In genomic region chr19:12400618-12401502, GRCh38 we compare ENCODE assay signal across 8 cellular contexts. TPM values are rescaled to one million over a fixed set of nuclear protein-coding genes. Genes with fewer than 3 reads are reported as not detected.
DNase-seq lines count a peak whose midpoint lies in the region; ATAC-seq, FAIRE-seq and TF ChIP-seq lines count a peak whose summit lies in the region.

Gene ZNF799 (minus strand): TSS chr19:12401271. CDS start chr19:12401070, 201 bp downstream.

- TF ChIP-seq POLR2A in A549 (IDR thresholded peaks at IDR 0.05; ENCODE audit: low read length) = peak; percentile 19

- CTCF ChIA-PET in A549 (lab: Yijun Ruan, JAX) = no interaction called here
- CTCF ChIA-PET in mammary epithelial cell (lab: Charles Lee; ENCODE audit: low non-redundant PET) = interaction anchor here (0.6 kb wide), 1 partner anchor 35 kb away, joined by 5 read pairs; the partner anchor contains the start of gene ZNF442

- no peak within 1 kb of the TSS for H3K9ac ChIP-seq in mammary epithelial cell (ENCODE audit: insufficient read depth, low read length)
- H3K9ac ChIP-seq in smooth muscle cell (ENCODE audit: low read depth) = peak within 1 kb of the TSS; percentile 44

- H3K27ac ChIP-seq in A549 (peak within 1 kb of the TSS; percentile 64 to 87), VCaP (peak within 1 kb of the TSS; percentile 87), mammary epithelial cell (ENCODE audit: insufficient read depth, low read depth, low read length) (peak within 1 kb of the TSS; percentile 40), smooth muscle cell (ENCODE audit: low read depth) (peak within 1 kb of the TSS; percentile 64)

- H4K20me1 ChIP-seq in mammary epithelial cell (ENCODE audit: insufficient read depth, low read length) (no peaks in the 10 kb centered on the region), smooth muscle cell (ENCODE audit: low read depth) (no peaks in the 10 kb centered on the region)

- H3K36me3 ChIP-seq in mammary epithelial cell (ENCODE audit: insufficient read depth, low read length) (no peaks in the 10 kb centered on the region), smooth muscle cell (ENCODE audit: low read depth) (no peaks in the 10 kb centered on the region)

- peak within 1 kb of the TSS; percentile 80 for H3K4me2 ChIP-seq in A549
- H3K4me2 ChIP-seq in mammary epithelial cell (ENCODE audit: insufficient read depth, low read depth, low read length) = peak within 1 kb of the TSS; percentile 78
- peak within 1 kb of the TSS; percentile 96 for H3K4me2 ChIP-seq in smooth muscle cell

- H3K9me3 ChIP-seq in A549 (peaks cover 13% of the 10 kb centered on the region; the same call in 1 of the 3 replicates), mammary epithelial cell (replicated peaks; ENCODE audit: insufficient read depth, low read length) (no peaks in the 10 kb centered on the region), smooth muscle cell (replicated peaks; ENCODE audit: low read depth) (no peaks in the 10 kb centered on the region)

- no peak for FAIRE-seq in A549 (lab: Jason Lieb, UNC)

- H3K79me2 ChIP-seq in mammary epithelial cell (ENCODE audit: insufficient read depth, low read length) = peaks cover 5% of the 10 kb centered on the region
- no peaks in the 10 kb centered on the region for H3K79me2 ChIP-seq in smooth muscle cell (ENCODE audit: low read depth)

- intact Hi-C loops in mammary epithelial cell (cut with micrococcal nuclease) = loop anchor here (1.0 kb wide), 1 partner anchor 107 kb away; the partner anchor contains the start of gene ZNF44

- TF ChIP-seq EP300 in A549 (IDR thresholded peaks at IDR 0.05) = no peak

- no peaks in the 10 kb centered on the region for H3F3A ChIP-seq in smooth muscle cell (ENCODE audit: low read depth)

- BruUV-seq in mammary epithelial cell (replicated peaks; lab: Mats Ljungman, UMichigan) = no TSS peak

- in situ Hi-C loops in mammary epithelial cell (cut with MboI; ENCODE audit: low sequenced_read_pairs in 2 of 2) = no loop called here

- no peak for TF ChIP-seq RAD21 in A549 (conservative IDR thresholded peaks at IDR 0.05 in 1 of 2, IDR thresholded peaks at IDR 0.05 in 1 of 2)

- ATAC-seq in A549 = peak; percentile 98
- peak; percentile 80 for ATAC-seq in GM18861 (IDR thresholded peaks at IDR 0.05; ENCODE audit: unreplicated experiment)
- ATAC-seq in HG03097 (IDR thresholded peaks at IDR 0.05; ENCODE audit: low FRiP score, unreplicated experiment) = peak; percentile 82

- dilution Hi-C loops in mammary epithelial cell (cut with HindIII; ENCODE audit: low sequenced_read_pairs) = no loop called here

- POLR2A ChIA-PET in A549 (lab: Yijun Ruan, JAX) = interaction anchor here (1.0 to 1.1 kb wide), 2 partner anchors 106 to 210 kb away, joined by 3 to 4 read pairs; partner anchors contain the start of genes ZNF44, ZNF490 and ZNF791

- H2AFZ ChIP-seq in mammary epithelial cell (ENCODE audit: low read depth, low read length) (peak within 1 kb of the TSS; percentile 99), smooth muscle cell (ENCODE audit: low read depth) (peak within 1 kb of the TSS; percentile 97)

- H3K27me3 ChIP-seq in mammary epithelial cell (ENCODE audit: insufficient read depth, low read length) (no peaks in the 10 kb centered on the region), smooth muscle cell (ENCODE audit: low read depth) (no peaks in the 10 kb centered on the region)

- DNase-seq in A549 (ENCODE audit: low read depth in 1 of 2, low spot score in 1 of 2) = peak; percentile 51 to 94
- DNase-seq in NCI-H2171 (lab: John Stamatoyannopoulos, UW) = peak; percentile 95
- DNase-seq in mammary epithelial cell = peak; percentile 98
- DNase-seq in iPS-NIHi7 (ENCODE audit: extremely low spot score) = peak; percentile 81
- DNase-seq in smooth muscle cell (lab: John Stamatoyannopoulos, UW; ENCODE audit: unreplicated experiment) = peak; percentile 56

- H3K4me1 ChIP-seq in A549 = no peaks in the 10 kb centered on the region
- H3K4me1 ChIP-seq in mammary epithelial cell (ENCODE audit: insufficient read depth, low read length) = no peaks in the 10 kb centered on the region
- H3K4me1 ChIP-seq in smooth muscle cell (ENCODE audit: low read depth) = no peaks in the 10 kb centered on the region

- H3K4me3 ChIP-seq in A549 (peak within 1 kb of the TSS; percentile 60), mammary epithelial cell (replicated peaks in 1 of 3; ENCODE audit: insufficient read depth in 1 of 3, low read depth in 2 of 3, low read length in 3 of 3) (peak within 1 kb of the TSS; percentile 51 to 92 (median 80)), smooth muscle cell (peak within 1 kb of the TSS; percentile 96)

- TF ChIP-seq CTCF in A549 (IDR thresholded peaks at IDR 0.05) = no peak
- peak; percentile 24; the same call in 1 of the 2 replicates for TF ChIP-seq CTCF in VCaP (conservative IDR thresholded peaks at IDR 0.05)
- peak in 1 of 2 donors; percentile 11 for TF ChIP-seq CTCF in mammary epithelial cell (conservative IDR thresholded peaks at IDR 0.05 in 1 of 2, IDR thresholded peaks at IDR 0.05 in 1 of 2; ENCODE audit: extremely low read depth in 1 of 2, insufficient read depth in 1 of 2, low read depth in 1 of 2, low read length in 2 of 2)
- no peak for TF ChIP-seq CTCF in smooth muscle cell (IDR thresholded peaks at IDR 0.05; ENCODE audit: borderline replicate concordance, insufficient read depth, poor library complexity, severe bottlenecking)

- WGBS in A549 (ENCODE audit: missing lambda C conversion rate) = 1% methylated on average over 14 of the region's 71 CpGs
- 0% methylated on average over 4 of the region's 71 CpGs for WGBS in mammary epithelial cell (ENCODE audit: low coverage, missing lambda C conversion rate)
- whole genome bisulfite sequencing in smooth muscle cell (ENCODE audit: low lambda C conversion rate) = 1% methylated on average over 70 of the region's 71 CpGs

TF ChIP-seq in A549, 52 proteins besides CTCF, POLR2A, EP300 and RAD21 (continues in another document):
- TF ChIP-seq HOXB5 (CRISPR knock-in tag; IDR thresholded peaks at IDR 0.05) (no peak), ZSCAN20 (CRISPR knock-in tag; IDR thresholded peaks at IDR 0.05) (no peak), RNF2 (IDR thresholded peaks at IDR 0.05; ENCODE audit: borderline replicate concordance, low read depth) (no peak), TP53 (CRISPR knock-in tag; IDR thresholded peaks at IDR 0.05) (no peak), USF2 (IDR thresholded peaks at IDR 0.05) (peak; percentile 62), HDAC2 (IDR thresholded peaks at IDR 0.05) (no peak), HES2 (IDR thresholded peaks at IDR 0.05) (no peak), PHF8 (IDR thresholded peaks at IDR 0.05; ENCODE audit: borderline replicate concordance, low read depth) (0 out of 2 replicates have a peak, but pooled peaks have one; percentile 30), ZNF302 (CRISPR knock-in tag; IDR thresholded peaks at IDR 0.05) (no peak), PBX3 (IDR thresholded peaks at IDR 0.05) (peak; percentile 82), FOSL2 (IDR thresholded peaks at IDR 0.05) (no peak), FOSL2 (CRISPR knock-in tag; IDR thresholded peaks at IDR 0.05) (no peak), RCOR1 (IDR thresholded peaks at IDR 0.05; ENCODE audit: low read depth, low read length) (no peak), FOXS1 (CRISPR knock-in tag; IDR thresholded peaks at IDR 0.05) (no peak), ATOH8 (CRISPR knock-in tag; IDR thresholded peaks at IDR 0.05; ENCODE audit: low read depth) (no peak)

RNA-seq across cellular contexts. Expression of gene ZNF799, which starts in this region (rescaled TPM):
- polyA plus RNA-seq in A549 (2011; rRNA removed) (2.4 and 2.7 TPM in 2 replicates), A549 (2017; fragmentation: RNase III; extraction: RNeasy Plus Mini Kit Qiagen cat#74134 plus additional on column Dnase treatment) (1.7 TPM in 3 replicates), mammary epithelial cell (1.5 TPM), smooth muscle cell (0.93 and 1.8 TPM in 2 replicates)
- polyA plus RNA-seq in A549 (2012; cell fraction: cytosol; rRNA removed) = 0.65 and 0.74 TPM in 2 replicates
- 0.64 and 0.75 TPM in 2 replicates for polyA plus RNA-seq in A549 (2012; cell fraction: nucleus; rRNA removed)
- polyA minus RNA-seq in A549 (2011; rRNA and poly(A)+ RNA removed) = 1.8 TPM in 2 replicates
- total RNA-seq in mammary epithelial cell (1 to 10 TPM; 2.6 to 3.5 TPM), smooth muscle cell (3.6 and 5.9 TPM in 2 replicates)
- 3.0 TPM for polyA minus RNA-seq in mammary epithelial cell

Comparison
In these comparisons a context has a peak if more than half of its experiments do, and no peak if none do; other contexts are left out.
1. Peak in every context shown above with its lines: DNase-seq, ATAC-seq, H3K4me3 ChIP-seq and H3K27ac ChIP-seq.